In the genomic region with DNA sequence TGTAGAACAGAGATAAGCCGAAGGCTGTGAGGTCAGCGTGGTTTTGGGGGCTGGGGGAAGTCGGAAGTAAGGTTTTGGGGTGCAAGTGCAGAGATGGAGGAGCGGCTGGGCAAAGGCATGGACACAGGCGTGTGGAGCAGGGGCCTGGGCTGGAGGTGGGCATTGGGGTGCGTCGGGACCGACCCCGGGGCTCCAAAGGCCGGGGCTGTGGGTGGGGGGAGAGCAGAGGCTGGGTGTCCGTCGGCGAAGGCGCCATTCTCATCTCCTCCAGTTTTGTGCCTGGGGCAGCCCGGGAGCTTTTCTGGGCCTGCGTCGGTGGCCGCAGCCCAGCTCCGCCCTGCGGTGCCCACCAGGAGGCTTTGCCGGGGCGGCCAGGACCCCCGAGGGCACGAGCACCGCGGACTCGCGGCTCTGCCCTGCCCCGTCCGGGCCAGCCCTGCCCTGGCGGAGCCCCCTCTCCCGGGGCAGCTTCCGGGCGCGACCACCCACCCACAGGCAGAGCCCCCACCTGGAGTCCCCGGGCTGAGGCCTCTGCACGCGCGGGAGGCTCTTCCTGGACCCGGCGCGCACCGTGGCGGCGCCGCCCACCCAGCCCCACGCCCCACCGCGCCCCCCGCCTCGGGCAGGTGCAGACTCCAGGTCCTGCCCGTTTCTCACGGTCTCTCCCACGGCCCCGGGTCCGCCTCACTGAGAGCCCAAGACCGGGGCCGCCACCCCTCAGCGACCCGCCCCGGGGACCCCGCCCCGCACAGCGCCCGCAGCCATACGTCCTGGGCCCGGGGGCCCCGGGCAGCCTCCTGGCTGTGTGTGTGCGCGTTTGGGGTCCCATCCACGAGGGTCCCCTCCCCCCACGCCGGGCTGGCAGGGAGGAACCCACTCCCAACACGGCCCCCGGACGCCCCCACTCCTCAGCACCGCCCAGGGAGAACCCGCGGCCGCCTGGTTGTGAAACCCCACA, we compare ENCODE assay signal across 14 cellular contexts. TPM values are rescaled to one million over a fixed set of nuclear protein-coding genes. Genes with fewer than 3 reads are reported as not detected.
"Had no signal": no experiment of that assay in that cellular context is flagged by ENCODE, and none has a peak within 500 bp of the region (broad histone marks: within the 10 kb centered on the region; RNA-seq: fewer than 3 reads in every experiment).

No MANE protein-coding gene starts in this region.

- H3K4me3 Mint-ChIP-seq: activated CD8-positive, alpha-beta memory T cell treated with anti-CD3 and anti-CD28 coated beads, Interleukin-2, amount 10 ng/mL, durations not matched to agents 7 days and 5 days; activated naive CD8-positive, alpha-beta T cell treated with anti-CD3 and anti-CD28 coated beads for 36 hours; activated T-cell treated with anti-CD3 and anti-CD28 coated beads, Interleukin-2, amount 50 U/mL, for 24 hours; naive thymus-derived CD4-positive, alpha-beta T cell; T-helper 2 cell treated with Interferon-gamma antibody and Interleukin-4, amounts not matched to agents 5 μg/mL and 100 μg/mL, for 36 hours had no signal

- DNase-seq: activated CD4-positive, alpha-beta T cell treated with anti-CD3 and anti-CD28 coated beads, Interleukin-2, amount 50 U/mL, for 48 hours; activated CD8-positive, alpha-beta memory T cell treated with anti-CD3 and anti-CD28 coated beads, Interleukin-2, amount 10 ng/mL, durations not matched to agents 7 days and 5 days; activated gamma-delta T cell; activated naive CD8-positive, alpha-beta T cell treated with anti-CD3 and anti-CD28 coated beads for 36 hours; activated T-cell treated with anti-CD3 and anti-CD28 coated beads, Interleukin-2, amount 50 U/mL, for 24 hours; lower lobe of right lung; nucleus accumbens; SHP77 treated with DMSO at 0.1 percent for 48 hours; stimulated activated CD4-positive, alpha-beta T cell treated with anti-CD3 and anti-CD28 coated beads, Interleukin-4, amount 100 ng/mL, for 24 hours had no signal

- H3K27me3 Mint-ChIP-seq: activated T-cell treated with anti-CD3 and anti-CD28 coated beads, Interleukin-2, amount 50 U/mL, for 24 hours had no signal

- H3K27ac Mint-ChIP-seq: activated CD8-positive, alpha-beta memory T cell treated with anti-CD3 and anti-CD28 coated beads, Interleukin-2, amount 10 ng/mL, durations not matched to agents 7 days and 5 days; activated naive CD8-positive, alpha-beta T cell treated with anti-CD3 and anti-CD28 coated beads for 36 hours; activated T-cell treated with anti-CD3 and anti-CD28 coated beads, Interleukin-2, amount 50 U/mL, for 24 hours; T-helper 2 cell treated with Interferon-gamma antibody and Interleukin-4, amounts not matched to agents 5 μg/mL and 100 μg/mL, for 36 hours had no signal

- ATAC-seq: activated CD4-positive, CD25-positive, alpha-beta regulatory T cell treated with anti-CD3 and anti-CD28 coated beads, Interleukin-2, amount 50 U/mL, for 24 hours; activated CD8-positive, alpha-beta memory T cell treated with anti-CD3 and anti-CD28 coated beads, Interleukin-2, amount 10 ng/mL, durations not matched to agents 7 days and 5 days; gastrocnemius medialis; naive thymus-derived CD4-positive, alpha-beta T cell had no signal

RNA-seq across cellular contexts. Expression of gene SCART1, which starts 7.7 kb away (rescaled TPM):
- total RNA-seq: kidney epithelial cell had no signal

RNA-seq across cellular contexts. Expression of gene SPRN, which starts 21.6 kb away (rescaled TPM):
- total RNA-seq: activated CD8-positive, alpha-beta memory T cell treated with anti-CD3 and anti-CD28 coated beads, Interleukin-2, amount 10 ng/mL, durations not matched to agents 7 days and 5 days; activated naive CD8-positive, alpha-beta T cell treated with anti-CD3 and anti-CD28 coated beads for 36 hours; gastrocnemius medialis; lower lobe of right lung; naive thymus-derived CD4-positive, alpha-beta T cell had no signal
